Comparison of ENCODE assay signal across 8 cellular contexts in the genomic region with DNA sequence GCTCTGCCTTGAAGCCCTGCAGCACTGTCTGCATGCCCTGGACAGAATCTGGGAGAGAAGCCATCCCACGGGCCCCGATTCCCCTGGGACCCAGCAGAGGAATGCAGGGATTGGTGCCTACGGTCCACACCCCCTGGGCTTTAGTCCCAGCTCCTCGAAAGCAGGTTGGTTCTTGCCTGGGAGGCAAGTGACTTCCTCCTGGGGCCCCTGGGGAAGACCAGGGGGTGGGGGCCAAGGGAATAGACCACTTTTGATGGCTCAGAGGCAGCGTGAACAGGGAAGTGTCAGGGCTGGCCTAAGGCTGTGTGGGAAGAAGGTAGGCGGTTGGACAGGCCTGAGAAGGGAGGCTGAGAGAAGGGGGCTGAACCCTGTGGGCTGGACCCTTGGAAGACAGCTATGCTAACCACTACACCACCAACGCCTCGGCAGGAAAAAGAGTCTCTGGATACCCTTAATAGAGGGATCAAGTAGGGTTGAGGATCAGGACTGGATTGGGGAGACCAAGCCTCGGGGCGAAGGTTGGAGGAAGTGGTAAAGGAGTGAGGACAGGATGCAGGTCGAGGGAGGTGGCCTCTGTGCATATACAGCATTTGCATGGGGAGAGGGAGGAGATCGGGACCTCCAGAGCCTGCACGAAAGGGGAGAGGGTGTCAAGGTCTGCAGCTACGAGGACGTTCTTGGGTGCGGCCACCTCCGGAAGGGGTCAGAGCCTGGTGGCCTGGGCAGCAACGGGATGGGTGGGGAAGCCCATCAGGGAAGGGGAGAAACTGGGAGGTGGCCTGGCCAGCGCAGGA. TPM values are rescaled to one million over a fixed set of nuclear protein-coding genes. Genes with fewer than 3 reads are reported as not detected.
A peak's percentile ranks its signal among the peaks of the same experiment; 100 is the strongest.
DNase-seq lines count a peak whose midpoint lies in the region; ATAC-seq lines count a peak whose summit lies in the region.

No MANE protein-coding gene starts in this region.

- CTCF ChIA-PET in activated CD8-positive, alpha-beta T cell treated with anti-CD3 and anti-CD28 coated beads, Interleukin-2, amount 10 ng/mL, durations not matched to agents 7 days and 5 days (lab: Charles Lee), result interaction anchor here (1.0 to 1.7 kb wide), 2 partner anchors 10 to 68 kb away, joined by 3 to 6 read pairs; a partner anchor contains a TSS

- H3K27me3 Mint-ChIP-seq in activated CD8-positive, alpha-beta T cell treated with anti-CD3 and anti-CD28 coated beads, Interleukin-2, amount 10 ng/mL, durations not matched to agents 7 days and 5 days (ENCODE audit: low read depth), result no peaks in the 10 kb centered on the region

- H3K9me3 Mint-ChIP-seq in activated CD8-positive, alpha-beta T cell treated with anti-CD3 and anti-CD28 coated beads, Interleukin-2, amount 10 ng/mL, durations not matched to agents 7 days and 5 days (ENCODE audit: insufficient read depth), result no peaks in the 10 kb centered on the region

- peak overlapping the region; percentile 100 for H3K4me3 Mint-ChIP-seq in activated CD8-positive, alpha-beta T cell treated with anti-CD3 and anti-CD28 coated beads, Interleukin-2, amount 10 ng/mL, durations not matched to agents 7 days and 5 days

- peak; percentile 8 for ATAC-seq in HG03280 (IDR thresholded peaks at IDR 0.05; ENCODE audit: unreplicated experiment)
- peak; percentile 16 for ATAC-seq in activated CD8-positive, alpha-beta T cell treated with anti-CD3 and anti-CD28 coated beads, Interleukin-2, amount 10 ng/mL, durations not matched to agents 7 days and 5 days

- H3K4me1 Mint-ChIP-seq in activated CD8-positive, alpha-beta T cell treated with anti-CD3 and anti-CD28 coated beads, Interleukin-2, amount 10 ng/mL, durations not matched to agents 7 days and 5 days (ENCODE audit: low read depth), result peaks cover 43% of the 10 kb centered on the region

- POLR2A ChIA-PET in activated CD8-positive, alpha-beta T cell treated with anti-CD3 and anti-CD28 coated beads, Interleukin-2, amount 10 ng/mL, durations not matched to agents 7 days and 5 days (lab: Charles Lee), result interaction anchor here (0.6 to 2.6 kb wide), 4 partner anchors 68 to 850 kb away, joined by 3 to 15 read pairs (median 3); a partner anchor contains a TSS

- peak; percentile 34 for DNase-seq in stimulated activated CD4-positive, alpha-beta T cell treated with anti-CD3 and anti-CD28 coated beads, Interleukin-15, amount 100 ng/mL, for 24 hours
- DNase-seq in stimulated activated CD4-positive, alpha-beta T cell treated with anti-CD3 and anti-CD28 coated beads, Interleukin-2, amount 100 ng/mL, for 48 hours, result no peak
- peak; percentile 65 for DNase-seq in activated CD8-positive, alpha-beta T cell treated with anti-CD3 and anti-CD28 coated beads, Interleukin-2, amount 10 ng/mL, durations not matched to agents 7 days and 5 days
- peak; percentile 72 for DNase-seq in germinal center (ENCODE audit: low spot score)
- DNase-seq in pons (ENCODE audit: low spot score), result peak; percentile 24
- no peak for DNase-seq in SIG-M5 treated with dmso at 0.1 percent for 504 hours (lab: John Stamatoyannopoulos, UW; ENCODE audit: unreplicated experiment)
- DNase-seq in Kasumi-1 (lab: John Stamatoyannopoulos, UW), result no peak

- peaks cover 36% of the 10 kb centered on the region for H3K36me3 Mint-ChIP-seq in activated CD8-positive, alpha-beta T cell treated with anti-CD3 and anti-CD28 coated beads, Interleukin-2, amount 10 ng/mL, durations not matched to agents 7 days and 5 days (ENCODE audit: low read depth)

- peak overlapping the region; percentile 99 for H3K27ac Mint-ChIP-seq in activated CD8-positive, alpha-beta T cell treated with anti-CD3 and anti-CD28 coated beads, Interleukin-2, amount 10 ng/mL, durations not matched to agents 7 days and 5 days

RNA-seq across cellular contexts. Expression of a gene that starts 0.8 kb away (rescaled TPM):
- total RNA-seq in activated CD8-positive, alpha-beta T cell treated with anti-CD3 and anti-CD28 coated beads, Interleukin-2, amount 10 ng/mL, durations not matched to agents 7 days and 5 days, result 100 to 1,000 TPM in 1 of 2 experiments, 10 to 100 TPM in 1; 99.2 to 103 TPM

RNA-seq across cellular contexts. Expression of a gene that starts 52.7 kb away (rescaled TPM):
- total RNA-seq in activated CD8-positive, alpha-beta T cell treated with anti-CD3 and anti-CD28 coated beads, Interleukin-2, amount 10 ng/mL, durations not matched to agents 7 days and 5 days, result 10 to 100 TPM; 49.6 to 54.9 TPM

Comparison
In these comparisons a context has a peak if more than half of its experiments do, and no peak if none do; other contexts are left out.
1. DNase-seq: peak in stimulated activated CD4-positive, alpha-beta T cell treated with anti-CD3 and anti-CD28 coated beads, Interleukin-15, amount 100 ng/mL, for 24 hours (single experiment), activated CD8-positive, alpha-beta T cell treated with anti-CD3 and anti-CD28 coated beads, Interleukin-2, amount 10 ng/mL, durations not matched to agents 7 days and 5 days (single experiment), germinal center (single experiment) and pons (single experiment); none in stimulated activated CD4-positive, alpha-beta T cell treated with anti-CD3 and anti-CD28 coated beads, Interleukin-2, amount 100 ng/mL, for 48 hours (0 of 2), SIG-M5 treated with dmso at 0.1 percent for 504 hours (single experiment) and Kasumi-1 (0 of 2).